19 cellular contexts compared by ENCODE assay signal in genomic region chr4:1417522-1418390, GRCh38. TPM values are rescaled to one million over a fixed set of nuclear protein-coding genes. Genes with fewer than 3 reads are reported as not detected.
A peak's percentile ranks its signal among the peaks of the same experiment; 100 is the strongest.
DNase-seq lines count a peak whose midpoint lies in the region; ATAC-seq and TF ChIP-seq lines count a peak whose summit lies in the region.
"Had no signal": no experiment of that assay in that cellular context is flagged by ENCODE, and none has a peak within 500 bp of the region (broad histone marks: within the 10 kb centered on the region; RNA-seq: fewer than 3 reads in every experiment).

No MANE protein-coding gene starts in this region.

- H3K27ac ChIP-seq in RWPE2 (ENCODE audit: poor library complexity, severe bottlenecking), result no peak overlapping the region
- no peak overlapping the region for H3K27ac ChIP-seq in upper lobe of right lung
- H3K27ac ChIP-seq: BLaER1, breast epithelium, pancreas, tibial nerve had no signal

- peaks cover 47% of the 10 kb centered on the region for H3K27me3 ChIP-seq in RWPE2 (ENCODE audit: insufficient read depth, poor library complexity, severe bottlenecking)
- peaks cover 52% of the 10 kb centered on the region for H3K27me3 ChIP-seq in upper lobe of right lung
- H3K27me3 ChIP-seq: BLaER1 had no signal

- no peaks in the 10 kb centered on the region for H3K4me1 ChIP-seq in RWPE2 (ENCODE audit: insufficient read depth, poor library complexity, severe bottlenecking)
- H3K4me1 ChIP-seq in upper lobe of right lung, result no peaks in the 10 kb centered on the region
- H3K4me1 ChIP-seq: BLaER1, breast epithelium, pancreas had no signal

- peak; percentile 2 for DNase-seq in stimulated activated CD4-positive, alpha-beta T cell treated with anti-CD3 and anti-CD28 coated beads, Interleukin-4, amount 100 ng/mL, for 24 hours
- no peak for DNase-seq in stimulated activated CD4-positive, alpha-beta T cell treated with anti-CD3 and anti-CD28 coated beads, Interleukin-4, amount 100 ng/mL, for 1 hour
- peak; percentile 34 for DNase-seq in RWPE2 (ENCODE audit: low spot score)
- peak; percentile 20 for DNase-seq in iPS-NIHi11 (ENCODE audit: low spot score)
- peak; percentile 27 for DNase-seq in upper lobe of right lung
- no peak for DNase-seq in T-helper 9 cell
- DNase-seq in NOMO-1 (lab: John Stamatoyannopoulos, UW; ENCODE audit: unreplicated experiment in 2 of 2), result no peak
- DNase-seq: activated CD4-positive, alpha-beta T cell treated with anti-CD3 and anti-CD28 coated beads for 36 hours; DMS 273 treated with DMSO at 0.1 percent for 48 hours; kidney glomerular epithelial cell; SHP77 treated with DMSO at 0.1 percent for 48 hours; small intestine had no signal

- no peak overlapping the region for H3K4me3 ChIP-seq in RWPE2 (ENCODE audit: severe bottlenecking)
- no peak overlapping the region for H3K4me3 ChIP-seq in upper lobe of right lung
- H3K4me3 ChIP-seq: BLaER1, breast epithelium, pancreas, tibial nerve had no signal

- TF ChIP-seq CTCF in RWPE2 (IDR thresholded peaks at IDR 0.05; ENCODE audit: poor library complexity, severe bottlenecking) (no peak), upper lobe of right lung (IDR thresholded peaks at IDR 0.05) (no peak)

- H3K36me3 ChIP-seq in RWPE2 (ENCODE audit: low read depth), result no peaks in the 10 kb centered on the region
- no peaks in the 10 kb centered on the region for H3K36me3 ChIP-seq in upper lobe of right lung
- H3K36me3 ChIP-seq: BLaER1, breast epithelium, pancreas, tibial nerve had no signal

- intact Hi-C loops in upper lobe of right lung (cut with DNase I), result no loop called here

- peak; percentile 50; the same call in 1 of the 3 replicates for ATAC-seq in RWPE2 (ENCODE audit: low read depth)
- ATAC-seq in upper lobe of right lung, result no peak
- no peak for ATAC-seq in GM19397 (IDR thresholded peaks at IDR 0.05; ENCODE audit: unreplicated experiment)
- ATAC-seq: activated CD4-positive, alpha-beta T cell treated with anti-CD3 and anti-CD28 coated beads for 36 hours; activated T-cell treated with anti-CD3 and anti-CD28 coated beads, Interleukin-2, amount 50 U/mL, for 4 hours; pancreas had no signal

- H3K9me3 ChIP-seq in RWPE2 (ENCODE audit: severe bottlenecking), result no peaks in the 10 kb centered on the region
- no peaks in the 10 kb centered on the region for H3K9me3 ChIP-seq in upper lobe of right lung
- H3K9me3 ChIP-seq: breast epithelium, pancreas had no signal

RNA-seq across cellular contexts. Expression of gene NKX1-1, which starts 11.5 kb away (rescaled TPM):
- not detected for total RNA-seq in upper lobe of right lung
- total RNA-seq: activated CD4-positive, alpha-beta T cell treated with anti-CD3 and anti-CD28 coated beads for 36 hours; activated T-cell treated with anti-CD3 and anti-CD28 coated beads, Interleukin-2, amount 50 U/mL, for 4 hours; breast epithelium; mucosa of gallbladder; pancreas; tibial nerve had no signal

Comparison
In these comparisons a context has a peak if more than half of its experiments do, and no peak if none do; other contexts are left out.
1. DNase-seq: peak in stimulated activated CD4-positive, alpha-beta T cell treated with anti-CD3 and anti-CD28 coated beads, Interleukin-4, amount 100 ng/mL, for 24 hours (single experiment), RWPE2 (single experiment), iPS-NIHi11 (single experiment) and upper lobe of right lung (single experiment); none in stimulated activated CD4-positive, alpha-beta T cell treated with anti-CD3 and anti-CD28 coated beads, Interleukin-4, amount 100 ng/mL, for 1 hour (single experiment), T-helper 9 cell (single experiment) and NOMO-1 (0 of 2).